Comparison of ENCODE assay signal across 23 cellular contexts in genomic region chr12:38556647-38557046, GRCh38.
"Had no signal": no experiment of that assay in that cellular context is flagged by ENCODE, and none has a peak within 500 bp of the region (broad histone marks: within the 10 kb centered on the region; RNA-seq: fewer than 3 reads in every experiment).

No MANE protein-coding gene starts in this region.

- H3K9me3 ChIP-seq: colonic mucosa, esophagus squamous epithelium, lower lobe of right lung, ovary, thyroid gland, vagina had no signal

- H3K4me3 ChIP-seq: colonic mucosa, esophagus squamous epithelium, lower lobe of right lung, ovary, stomach, thyroid gland, vagina had no signal

- H3K27ac ChIP-seq: colonic mucosa, esophagus squamous epithelium, lower lobe of right lung, ovary, stomach, thyroid gland, vagina had no signal

- H3K4me1 ChIP-seq: colonic mucosa, lower lobe of right lung, stomach, vagina had no signal

- H3K36me3 ChIP-seq: colonic mucosa, esophagus squamous epithelium, lower lobe of right lung, ovary, stomach, thyroid gland, vagina had no signal

- DNase-seq: colonic mucosa; effector memory CD4-positive, alpha-beta T cell; esophagus squamous epithelium; foreskin melanocyte; hypothalamus; immature natural killer cell; islet precursor cell; kidney glomerular epithelial cell; left colon; left ventricle myocardium superior; lower lobe of right lung; natural killer cell; occipital lobe; ovary; stimulated activated CD4-positive, alpha-beta T cell treated with anti-CD3 and anti-CD28 coated beads, Interleukin-2, amount 100 ng/mL, for 24 hours; stimulated activated CD4-positive, alpha-beta T cell treated with anti-CD3 and anti-CD28 coated beads, Interleukin-4, amount 100 ng/mL, for 24 hours; stimulated activated naive CD4-positive, alpha-beta T cell treated with Interleukin-2 at 50 U/mL for 16 hours; stomach; thyroid gland; trophoblast cell had no signal

- H3K27me3 ChIP-seq: colonic mucosa, esophagus squamous epithelium, ovary, stomach, thyroid gland, vagina had no signal

- ATAC-seq: left colon; left ventricle myocardium superior; natural killer cell; sciatic nerve; stimulated activated effector memory CD8-positive, alpha-beta T cell treated with anti-CD3 and anti-CD28 coated beads, Interleukin-12 subunit alpha, Interleukin-12 subunit beta, amount 100 ng/mL, for 72 hours had no signal
